19 cellular contexts compared by ENCODE assay signal in genomic region chr6:141264101-141264500, GRCh38.
DNase-seq lines count a peak whose midpoint lies in the region; ATAC-seq, FAIRE-seq and TF ChIP-seq lines count a peak whose summit lies in the region.
"Had no signal": no experiment of that assay in that cellular context is flagged by ENCODE, and none has a peak within 500 bp of the region (broad histone marks: within the 10 kb centered on the region; RNA-seq: fewer than 3 reads in every experiment).

No MANE protein-coding gene starts in this region.

- no TSS peak for BruUV-seq in IMR-90 (replicated peaks; lab: Mats Ljungman, UMichigan)

- peak; percentile 62 to 64; a peak in 3 of 6 replicates for ATAC-seq in A549
- no peak for ATAC-seq in IMR-90 (ENCODE audit: low read depth)
- ATAC-seq: activated CD4-positive, CD25-positive, alpha-beta regulatory T cell treated with anti-CD3 and anti-CD28 coated beads, Interleukin-2, amount 50 U/mL, for 24 hours; stimulated activated memory B cell treated with anti-CD40 and anti-IgM and Interleukin-4, amounts not matched to agents 10 μg/mL and 1 μg/mL and 100 μg/mL, for 72 hours had no signal

- FAIRE-seq in A549 (lab: Jason Lieb, UNC), result no peak
- FAIRE-seq: GM19239 had no signal

- no peak for TF ChIP-seq EP300 in A549 (IDR thresholded peaks at IDR 0.05)

- no peaks in the 10 kb centered on the region for H4K20me1 ChIP-seq in IMR-90 (ENCODE audit: insufficient read depth, low read length)

- H3K27me3 ChIP-seq in IMR-90 (ENCODE audit: control insufficient read depth, insufficient read depth, low read length), result no peaks in the 10 kb centered on the region
- H3K27me3 ChIP-seq in adipocyte (replicated peaks; ENCODE audit: control insufficient read depth, insufficient read depth, low read length), result no peaks in the 10 kb centered on the region
- no peaks in the 10 kb centered on the region for H3K27me3 ChIP-seq in thyroid gland
- H3K27me3 ChIP-seq: hepatocyte, tibial nerve had no signal

- H3K36me3 ChIP-seq in IMR-90 (ENCODE audit: control insufficient read depth, insufficient read depth, low read length) (no peaks in the 10 kb centered on the region), adipocyte (ENCODE audit: control insufficient read depth, insufficient read depth, low read length, severe bottlenecking) (no peaks in the 10 kb centered on the region), thyroid gland (no peaks in the 10 kb centered on the region)
- H3K36me3 ChIP-seq: tibial nerve had no signal

- H2AK5ac ChIP-seq in IMR-90 (ENCODE audit: low read depth, low read length), result no peak overlapping the region

- no peak overlapping the region for H4K5ac ChIP-seq in IMR-90 (ENCODE audit: low read depth, low read length)

- H3K9me3 ChIP-seq in A549 (no peaks in the 10 kb centered on the region), IMR-90 (ENCODE audit: control insufficient read depth, insufficient read depth, low read length) (no peaks in the 10 kb centered on the region), adipocyte (ENCODE audit: control insufficient read depth, low read length) (no peaks in the 10 kb centered on the region), thyroid gland (no peaks in the 10 kb centered on the region)

- in situ Hi-C loops in IMR-90 (cut with MboI; ENCODE audit: low sequenced_read_pairs), result no loop called here

- H3K27ac ChIP-seq in A549, result peak overlapping the region; percentile 31 to 60; a peak in 2 of 6 replicates
- H3K27ac ChIP-seq in IMR-90 (ENCODE audit: insufficient read depth, low read length), result no peak overlapping the region
- H3K27ac ChIP-seq in thyroid gland, result no peak overlapping the region
- H3K27ac ChIP-seq: hepatocyte had no signal

- H3K23ac ChIP-seq in IMR-90 (ENCODE audit: low read depth, low read length), result no peak overlapping the region

- peak overlapping the region; percentile 13; the same call in 1 of the 2 replicates for H2BK20ac ChIP-seq in IMR-90 (ENCODE audit: low read depth, low read length)

- POLR2A ChIA-PET in A549 (lab: Yijun Ruan, JAX) (no interaction called here), IMR-90 (lab: Charles Lee; ENCODE audit: unreplicated experiment) (no interaction called here)

- H2BK120ac ChIP-seq in IMR-90 (ENCODE audit: low read depth, low read length), result peak overlapping the region; percentile 30; the same call in 1 of the 2 replicates

- H3K4me1 ChIP-seq in A549, result peaks cover 25% of the 10 kb centered on the region
- peaks cover 2% of the 10 kb centered on the region; the same call in 1 of the 2 replicates for H3K4me1 ChIP-seq in IMR-90 (ENCODE audit: control insufficient read depth, insufficient read depth, low read length)
- H3K4me1 ChIP-seq in adipocyte (ENCODE audit: control insufficient read depth, insufficient read depth, low read length), result peaks cover 30% of the 10 kb centered on the region
- H3K4me1 ChIP-seq in thyroid gland, result peaks cover 3 to 7% of the 10 kb centered on the region in 2 donors

- 33% methylated on average over 4 of the region's 4 CpGs for WGBS in A549 (ENCODE audit: missing lambda C conversion rate)
- 100% methylated on average over 1 of the region's 4 CpGs; no CpG with 5 or more reads in 1 of the 2 experiments for WGBS in IMR-90 (ENCODE audit: extremely low coverage in 2 of 2, insufficient read length in 1 of 2), 2 experiments
- WGBS in thyroid gland, 2 donors, result 84% methylated on average over 4 of the region's 4 CpGs

- TF ChIP-seq CTCF in A549 (IDR thresholded peaks at IDR 0.05), result no peak
- TF ChIP-seq CTCF in IMR-90 (conservative IDR thresholded peaks at IDR 0.05; ENCODE audit: low read depth, low read length), result no peak
- TF ChIP-seq CTCF in thyroid gland (IDR thresholded peaks at IDR 0.05), result no peak

- H3K4ac ChIP-seq in IMR-90 (ENCODE audit: low read depth, low read length), result no peak overlapping the region

- H4K91ac ChIP-seq in IMR-90 (ENCODE audit: insufficient read depth, low read depth, low read length), result no peak overlapping the region

- H2AK9ac ChIP-seq in IMR-90 (replicated peaks; ENCODE audit: low read depth, low read length, poor library complexity), result no peak overlapping the region

- TF ChIP-seq RAD21 in A549 (conservative IDR thresholded peaks at IDR 0.05 in 1 of 2, IDR thresholded peaks at IDR 0.05 in 1 of 2), result no peak
- TF ChIP-seq RAD21 in IMR-90 (IDR thresholded peaks at IDR 0.05; ENCODE audit: low read length), result no peak

- no peak overlapping the region for H3K18ac ChIP-seq in IMR-90 (ENCODE audit: low read depth, low read length)

- H4K8ac ChIP-seq in IMR-90 (ENCODE audit: low read depth in 2 of 2, low read length in 2 of 2), result 0 out of 4 replicates have a peak overlapping the region, but pooled peaks of 1 of the 2 experiments have one; percentile 13

- peak in 1 of 2 experiments; percentile 17 for DNase-seq in A549 (ENCODE audit: low read depth in 1 of 2, low spot score in 1 of 2)
- DNase-seq in IMR-90, result peak; percentile 46
- no peak for DNase-seq in adipocyte (ENCODE audit: low read depth)
- peak; percentile 3 for DNase-seq in iris pigment epithelial cell (ENCODE audit: low read depth)
- no peak for DNase-seq in LoVo (ENCODE audit: low spot score)
- DNase-seq in thyroid gland, result no peak
- no peak for DNase-seq in AG20443 (ENCODE audit: low spot score)
- no peak for DNase-seq in NCI-H1694 (lab: John Stamatoyannopoulos, UW)
- DNase-seq: CD4-positive, alpha-beta T cell; H9; MV-4-11; NCI-H2081 treated with DMSO at 0.1 percent for 48 hours; retina; T1000 had no signal

- H3K56ac ChIP-seq in IMR-90 (ENCODE audit: extremely low read depth, insufficient read depth, low read length), result no peak overlapping the region

- H3K14ac ChIP-seq in IMR-90 (replicated peaks; ENCODE audit: low read depth, low read length), result 0 out of 2 replicates have a peak overlapping the region, but pooled peaks have one; percentile 35

- H2BK5ac ChIP-seq in IMR-90 (ENCODE audit: low read depth, low read length, poor library complexity, severe bottlenecking), result no peak overlapping the region

- TF ChIP-seq POLR2A in A549 (IDR thresholded peaks at IDR 0.05; ENCODE audit: low read length) (no peak), IMR-90 (IDR thresholded peaks at IDR 0.05; ENCODE audit: low read depth, low read length) (no peak), thyroid gland (IDR thresholded peaks at IDR 0.05) (no peak)

- intact Hi-C loops in IMR-90 (cut with micrococcal nuclease) (no loop called here), thyroid gland (cut with DNase I) (no loop called here)

- CTCF ChIA-PET in A549 (lab: Yijun Ruan, JAX), result no interaction called here
- CTCF ChIA-PET in IMR-90 (lab: Yijun Ruan, JAX), result interaction anchor here (0.6 kb wide), 1 partner anchor 174 kb away, joined by 5 read pairs; no protein-coding TSS in a partner anchor

- H3K9ac ChIP-seq in IMR-90 (ENCODE audit: low read depth, low read length) (no peak overlapping the region), adipocyte (ENCODE audit: low read length) (peak overlapping the region; percentile 2)

- peak overlapping the region; percentile 81 for H3K4me2 ChIP-seq in A549
- H3K4me2 ChIP-seq in IMR-90 (ENCODE audit: low read depth, low read length), result no peak overlapping the region
- H3K4me2 ChIP-seq: hepatocyte had no signal

- peak overlapping the region; percentile 64 for H2AFZ ChIP-seq in IMR-90 (replicated peaks; ENCODE audit: low read length, poor library complexity)
- H2AFZ ChIP-seq: hepatocyte had no signal

- no peak overlapping the region; the same call in 2 of the 3 replicates for H2BK15ac ChIP-seq in IMR-90 (ENCODE audit: low read depth, low read length)

- no peaks in the 10 kb centered on the region for H3K9me1 ChIP-seq in IMR-90 (ENCODE audit: insufficient read depth, low read length)

- H3K4me3 ChIP-seq in A549 (no peak overlapping the region), IMR-90 (ENCODE audit: insufficient read depth, low read depth, low read length) (no peak overlapping the region), adipocyte (ENCODE audit: low read length) (no peak overlapping the region), thyroid gland (replicated peaks in 1 of 3) (no peak overlapping the region)
- H3K4me3 ChIP-seq: hepatocyte, tibial nerve had no signal

- no peaks in the 10 kb centered on the region for H3K79me1 ChIP-seq in IMR-90 (ENCODE audit: low read depth in 1 of 2, low read length in 2 of 2)

- dilution Hi-C loops in IMR-90 (cut with HindIII; ENCODE audit: low sequenced_read_pairs, unreplicated experiment), result no loop called here

TF ChIP-seq in A549, 52 proteins besides CTCF, POLR2A, EP300 and RAD21:
- TF ChIP-seq CHD2 (IDR thresholded peaks at IDR 0.05; ENCODE audit: low read length, partially characterized antibody) (no peak), CBX8 (IDR thresholded peaks at IDR 0.05) (no peak), CEBPB (IDR thresholded peaks at IDR 0.05) (no peak), HOXB13 (CRISPR knock-in tag; IDR thresholded peaks at IDR 0.05; ENCODE audit: low read depth) (no peak), ZNF302 (CRISPR knock-in tag; IDR thresholded peaks at IDR 0.05) (no peak), EHF (CRISPR knock-in tag; IDR thresholded peaks at IDR 0.05) (no peak)
TF ChIP-seq in A549: peak in this region for 0.

TF ChIP-seq in IMR-90, 13 proteins besides CTCF, POLR2A, EP300 and RAD21:
- no peak for TF ChIP-seq RCOR1 (IDR thresholded peaks at IDR 0.05; ENCODE audit: insufficient replicate concordance, low read length)
- TF ChIP-seq USF2 (IDR thresholded peaks at IDR 0.05; ENCODE audit: low read depth, low read length), result no peak
- no peak for TF ChIP-seq FOS (IDR thresholded peaks at IDR 0.05; ENCODE audit: low read depth, low read length)
- no peak for TF ChIP-seq SMC3 (IDR thresholded peaks at IDR 0.05; ENCODE audit: low read depth, low read length)

Comparison
In these comparisons a context has a peak if more than half of its experiments do, and no peak if none do; other contexts are left out.
1. DNase-seq: peak in IMR-90 (single experiment) and iris pigment epithelial cell (single experiment); none in adipocyte (single experiment), LoVo (single experiment), thyroid gland (0 of 2), AG20443 (single experiment) and NCI-H1694 (single experiment).
2. H3K27ac ChIP-seq: peak in A549 (2 of 2); none in IMR-90 (single experiment) and thyroid gland (0 of 3).